22 cellular contexts compared by ENCODE assay signal in genomic region chr12:24293549-24293948, GRCh38.
A peak's percentile ranks its signal among the peaks of the same experiment; 100 is the strongest.
DNase-seq lines count a peak whose midpoint lies in the region; ATAC-seq, FAIRE-seq and TF ChIP-seq lines count a peak whose summit lies in the region.
"Had no signal": no experiment of that assay in that cellular context is flagged by ENCODE, and none has a peak within 500 bp of the region (broad histone marks: within the 10 kb centered on the region; RNA-seq: fewer than 3 reads in every experiment).

No MANE protein-coding gene starts in this region.

- intact Hi-C loops in IMR-90 (cut with micrococcal nuclease), result no loop called here

- no peak overlapping the region for H2BK15ac ChIP-seq in IMR-90 (ENCODE audit: low read depth, low read length)

- H3K27me3 Mint-ChIP-seq in endothelial cell (ENCODE audit: unreplicated experiment) (no peaks in the 10 kb centered on the region), neural progenitor cell (ENCODE audit: insufficient read depth, low read depth) (no peaks in the 10 kb centered on the region)
- H3K27me3 Mint-ChIP-seq: B cell; CD4-positive, alpha-beta T cell had no signal

- H3K9ac ChIP-seq in IMR-90 (ENCODE audit: low read depth, low read length) (no peak overlapping the region), endocrine pancreas (ENCODE audit: control insufficient read depth, insufficient read depth, low read length) (no peak overlapping the region), neural progenitor cell (no peak overlapping the region)
- H3K9ac ChIP-seq: BLaER1 treated with 17β-estradiol and CSF1 and Interleukin-3, amounts not matched to agents 10 nM and 100 nM had no signal

- BruUV-seq in IMR-90 (replicated peaks; lab: Mats Ljungman, UMichigan), result no TSS peak

- H3K4me1 ChIP-seq in A549 (no peaks in the 10 kb centered on the region), IMR-90 (ENCODE audit: control insufficient read depth, insufficient read depth, low read length) (no peaks in the 10 kb centered on the region; the same call in 1 of the 2 replicates), endocrine pancreas (ENCODE audit: control insufficient read depth, insufficient read depth, low read length) (no peaks in the 10 kb centered on the region), neural progenitor cell (peaks cover 9% of the 10 kb centered on the region)
- H3K4me1 ChIP-seq: BLaER1 treated with 17β-estradiol and CSF1 and Interleukin-3, amounts not matched to agents 10 nM and 100 nM; Caco-2 had no signal

- 0% methylated on average over 1 of the region's 1 CpG for WGBS in A549 (ENCODE audit: missing lambda C conversion rate)
- WGBS in IMR-90 (ENCODE audit: extremely low coverage in 2 of 2, insufficient read length in 1 of 2), 2 experiments, result no CpG with 5 or more reads among the region's 1 CpG

- no peak overlapping the region for H3K18ac ChIP-seq in IMR-90 (ENCODE audit: low read depth, low read length)

- H3K27ac ChIP-seq in A549 (no peak overlapping the region), IMR-90 (ENCODE audit: insufficient read depth, low read length) (no peak overlapping the region), neural progenitor cell (no peak overlapping the region)
- H3K27ac ChIP-seq: BLaER1 treated with 17β-estradiol and CSF1 and Interleukin-3, amounts not matched to agents 10 nM and 100 nM; C4-2B had no signal

- H2BK5ac ChIP-seq in IMR-90 (ENCODE audit: low read depth, low read length, poor library complexity, severe bottlenecking), result no peak overlapping the region

- H2BK120ac ChIP-seq in IMR-90 (ENCODE audit: low read depth, low read length), result no peak overlapping the region

- no peak overlapping the region for H3K4me2 ChIP-seq in A549
- H3K4me2 ChIP-seq in IMR-90 (ENCODE audit: low read depth, low read length), result no peak overlapping the region
- no peak overlapping the region for H3K4me2 ChIP-seq in neural progenitor cell
- H3K4me2 ChIP-seq: BLaER1 treated with 17β-estradiol and CSF1 and Interleukin-3, amounts not matched to agents 10 nM and 100 nM had no signal

- H3K79me2 ChIP-seq in neural progenitor cell (ENCODE audit: low read depth), result no peaks in the 10 kb centered on the region

- in situ Hi-C loops in IMR-90 (cut with MboI; ENCODE audit: low sequenced_read_pairs), result no loop called here

- DNase-seq in A549 (ENCODE audit: low read depth in 1 of 2, low spot score in 1 of 2) (no peak), IMR-90 (no peak), endothelial cell (ENCODE audit: low spot score) (no peak), neural progenitor cell (ENCODE audit: low spot score) (no peak)
- DNase-seq: 8988T; AML-193; Caco-2; Calu3; CD4-positive, alpha-beta T cell; CD8-positive, alpha-beta T cell; DMS79 treated with DMSO at 0.1 percent for 48 hours; GF-D8 had no signal

- H3K4ac ChIP-seq in IMR-90 (ENCODE audit: low read depth, low read length), result no peak overlapping the region

- no peak overlapping the region for H3K14ac ChIP-seq in IMR-90 (replicated peaks; ENCODE audit: low read depth, low read length)

- H2AFZ ChIP-seq in IMR-90 (replicated peaks; ENCODE audit: low read length, poor library complexity) (no peak overlapping the region), neural progenitor cell (replicated peaks) (no peak overlapping the region)

- H4K8ac ChIP-seq in IMR-90 (ENCODE audit: low read depth in 2 of 2, low read length in 2 of 2), result no peak overlapping the region

- H4K91ac ChIP-seq in IMR-90 (ENCODE audit: insufficient read depth, low read depth, low read length), result no peak overlapping the region

- H3K36me3 Mint-ChIP-seq in endothelial cell (ENCODE audit: low read depth, unreplicated experiment) (no peaks in the 10 kb centered on the region), neural progenitor cell (peaks cover 4% of the 10 kb centered on the region)
- H3K36me3 Mint-ChIP-seq: CD8-positive, alpha-beta T cell had no signal

- H3K56ac ChIP-seq in IMR-90 (ENCODE audit: extremely low read depth, insufficient read depth, low read length), result no peak overlapping the region

- POLR2A ChIA-PET in A549 (lab: Yijun Ruan, JAX) (no interaction called here), IMR-90 (lab: Charles Lee; ENCODE audit: unreplicated experiment) (interaction anchor here (0.6 kb wide), 1 partner anchor 279 kb away, joined by 5 read pairs; no protein-coding TSS in a partner anchor)

- CTCF ChIA-PET in A549 (lab: Yijun Ruan, JAX) (no interaction called here), IMR-90 (lab: Yijun Ruan, JAX) (interaction anchor here (0.7 kb wide), 1 partner anchor 8 kb away, joined by 3 read pairs; no protein-coding TSS in a partner anchor)

- H3K4me3 ChIP-seq in A549, result no peak overlapping the region
- H3K4me3 ChIP-seq in IMR-90 (ENCODE audit: insufficient read depth, low read depth, low read length), result no peak overlapping the region
- peak overlapping the region; percentile 52 for H3K4me3 ChIP-seq in endocrine pancreas (ENCODE audit: control insufficient read depth, insufficient read depth, low read length)
- H3K4me3 ChIP-seq in neural progenitor cell, result no peak overlapping the region
- H3K4me3 ChIP-seq: BLaER1 treated with 17β-estradiol and CSF1 and Interleukin-3, amounts not matched to agents 10 nM and 100 nM had no signal

- no peaks in the 10 kb centered on the region for H3K4me1 Mint-ChIP-seq in endothelial cell (ENCODE audit: unreplicated experiment)
- H3K4me1 Mint-ChIP-seq in neural progenitor cell, result peaks cover 11% of the 10 kb centered on the region
- H3K4me1 Mint-ChIP-seq: B cell had no signal

- no peaks in the 10 kb centered on the region for H3K9me3 Mint-ChIP-seq in endothelial cell (ENCODE audit: unreplicated experiment)
- peaks cover 9% of the 10 kb centered on the region for H3K9me3 Mint-ChIP-seq in neural progenitor cell
- H3K9me3 Mint-ChIP-seq: CD4-positive, alpha-beta T cell; CD8-positive, alpha-beta T cell had no signal

- H3K36me3 ChIP-seq in IMR-90 (ENCODE audit: control insufficient read depth, insufficient read depth, low read length), result no peaks in the 10 kb centered on the region
- H3K36me3 ChIP-seq in endocrine pancreas (ENCODE audit: control insufficient read depth, insufficient read depth, low read length), result no peaks in the 10 kb centered on the region
- no peaks in the 10 kb centered on the region for H3K36me3 ChIP-seq in neural progenitor cell
- H3K36me3 ChIP-seq: BLaER1 treated with 17β-estradiol and CSF1 and Interleukin-3, amounts not matched to agents 10 nM and 100 nM had no signal

- no peaks in the 10 kb centered on the region for H3K79me1 ChIP-seq in IMR-90 (ENCODE audit: low read depth in 1 of 2, low read length in 2 of 2)

- no peak for ATAC-seq in A549
- ATAC-seq in IMR-90 (ENCODE audit: low read depth), result no peak
- ATAC-seq in GM18909 (IDR thresholded peaks at IDR 0.05; ENCODE audit: poor library complexity, unreplicated experiment), result no peak
- ATAC-seq: CD8-positive, alpha-beta T cell had no signal

- H3K9me1 ChIP-seq in IMR-90 (ENCODE audit: insufficient read depth, low read length), result 0 out of 2 replicates have a peak, but pooled peaks cover 2% of the 10 kb centered on the region

- H2BK20ac ChIP-seq in IMR-90 (ENCODE audit: low read depth, low read length), result no peak overlapping the region

- H3K27me3 ChIP-seq in IMR-90 (ENCODE audit: control insufficient read depth, insufficient read depth, low read length) (no peaks in the 10 kb centered on the region), endocrine pancreas (ENCODE audit: control insufficient read depth, insufficient read depth, low read length) (no peaks in the 10 kb centered on the region), neural progenitor cell (no peaks in the 10 kb centered on the region)
- H3K27me3 ChIP-seq: BLaER1 treated with 17β-estradiol and CSF1 and Interleukin-3, amounts not matched to agents 10 nM and 100 nM had no signal

- H2AK9ac ChIP-seq in IMR-90 (replicated peaks; ENCODE audit: low read depth, low read length, poor library complexity), result no peak overlapping the region

- H3K9me3 ChIP-seq in A549 (no peaks in the 10 kb centered on the region), IMR-90 (ENCODE audit: control insufficient read depth, insufficient read depth, low read length) (no peaks in the 10 kb centered on the region), endocrine pancreas (ENCODE audit: control insufficient read depth, low read length) (no peaks in the 10 kb centered on the region), neural progenitor cell (ENCODE audit: low read depth) (no peaks in the 10 kb centered on the region)
- H3K9me3 ChIP-seq: BLaER1 treated with 17β-estradiol and CSF1 and Interleukin-3, amounts not matched to agents 10 nM and 100 nM; Caco-2 had no signal

- no peak for TF ChIP-seq RAD21 in A549 (conservative IDR thresholded peaks at IDR 0.05 in 1 of 2, IDR thresholded peaks at IDR 0.05 in 1 of 2)
- no peak for TF ChIP-seq RAD21 in IMR-90 (IDR thresholded peaks at IDR 0.05; ENCODE audit: low read length)

- H3F3A ChIP-seq in neural progenitor cell (ENCODE audit: low read depth), result peaks cover 6% of the 10 kb centered on the region

- no peak overlapping the region for H4K5ac ChIP-seq in IMR-90 (ENCODE audit: low read depth, low read length)

- dilution Hi-C loops in IMR-90 (cut with HindIII; ENCODE audit: low sequenced_read_pairs, unreplicated experiment), result no loop called here

- H3K27ac Mint-ChIP-seq in endothelial cell (ENCODE audit: unreplicated experiment) (no peak overlapping the region), neural progenitor cell (no peak overlapping the region)
- H3K27ac Mint-ChIP-seq: B cell; CD4-positive, alpha-beta T cell; CD8-positive, alpha-beta T cell had no signal

- TF ChIP-seq CTCF in A549 (IDR thresholded peaks at IDR 0.05), result no peak
- no peak for TF ChIP-seq CTCF in IMR-90 (conservative IDR thresholded peaks at IDR 0.05; ENCODE audit: low read depth, low read length)
- no peak for TF ChIP-seq CTCF in endothelial cell (IDR thresholded peaks at IDR 0.05; ENCODE audit: unreplicated experiment)
- TF ChIP-seq CTCF in neural progenitor cell (IDR thresholded peaks at IDR 0.05), result no peak

- no peak for FAIRE-seq in A549 (lab: Jason Lieb, UNC)
- peak; percentile 75 for FAIRE-seq in islet of Langerhans (lab: Jason Lieb, UNC)
- FAIRE-seq: A204.1, D721Med, G401.6, GM12891 had no signal

- no peak for TF ChIP-seq EP300 in A549 (IDR thresholded peaks at IDR 0.05)

- H3K4me3 Mint-ChIP-seq in endothelial cell (ENCODE audit: unreplicated experiment) (no peak overlapping the region), neural progenitor cell (no peak overlapping the region)
- H3K4me3 Mint-ChIP-seq: B cell; CD4-positive, alpha-beta T cell; CD8-positive, alpha-beta T cell had no signal

- no peak overlapping the region for H2AK5ac ChIP-seq in IMR-90 (ENCODE audit: low read depth, low read length)

- TF ChIP-seq POLR2A in A549 (IDR thresholded peaks at IDR 0.05; ENCODE audit: low read length) (no peak), IMR-90 (IDR thresholded peaks at IDR 0.05; ENCODE audit: low read depth, low read length) (no peak)

- no peak overlapping the region for H3K23ac ChIP-seq in IMR-90 (ENCODE audit: low read depth, low read length)

- H4K20me1 ChIP-seq in IMR-90 (ENCODE audit: insufficient read depth, low read length) (no peaks in the 10 kb centered on the region), neural progenitor cell (ENCODE audit: low read depth) (no peaks in the 10 kb centered on the region)
- H4K20me1 ChIP-seq: BLaER1 treated with 17β-estradiol and CSF1 and Interleukin-3, amounts not matched to agents 10 nM and 100 nM had no signal

TF ChIP-seq in A549, 52 proteins besides CTCF, POLR2A, EP300 and RAD21 (continues in another document):
- no peak for TF ChIP-seq ZSCAN20 (CRISPR knock-in tag; IDR thresholded peaks at IDR 0.05)

TF ChIP-seq in IMR-90, 13 proteins besides CTCF, POLR2A, EP300 and RAD21 (continues in another document):
- TF ChIP-seq MAFK (IDR thresholded peaks at IDR 0.05; ENCODE audit: low read depth, low read length), result peak; percentile 59
